ENCODE assay signal across 8 cellular contexts in genomic region chr1:119613769-119614358, GRCh38. TPM values are rescaled to one million over a fixed set of nuclear protein-coding genes. Genes with fewer than 3 reads are reported as not detected.
A peak's percentile ranks its signal among the peaks of the same experiment; 100 is the strongest.
DNase-seq lines count a peak whose midpoint lies in the region; ATAC-seq and TF ChIP-seq lines count a peak whose summit lies in the region.

No MANE protein-coding gene starts in this region.

- no peak overlapping the region for H3K4me3 ChIP-seq in dorsolateral prefrontal cortex

- POLR2A ChIA-PET in CD4-positive, alpha-beta T cell (lab: Charles Lee), result no interaction called here
- POLR2A ChIA-PET in activated CD4-positive, alpha-beta T cell treated with anti-CD3 and anti-CD28 coated beads, Interleukin-2, amount 10 ng/mL, durations not matched to agents 7 days and 5 days (lab: Charles Lee), result no interaction called here

- DNase-seq in CD4-positive, alpha-beta T cell, result peak; percentile 15 to 55 (median 32)
- DNase-seq in NCI-H526 (lab: John Stamatoyannopoulos, UW), result peak; percentile 82 to 94
- DNase-seq in activated CD4-positive, alpha-beta T cell treated with anti-CD3 and anti-CD28 coated beads, Interleukin-2, amount 10 ng/mL, durations not matched to agents 7 days and 5 days, result peak; percentile 82
- peak; percentile 62 to 90 (median 79) for DNase-seq in dorsolateral prefrontal cortex
- peak; percentile 96 for DNase-seq in medulla oblongata (ENCODE audit: extremely low spot score)
- DNase-seq in stimulated activated CD8-positive, alpha-beta memory T cell treated with anti-CD3 and anti-CD28 coated beads, Interleukin-15, amount 100 ng/mL, for 24 hours (ENCODE audit: low read depth), result peak; percentile 16

- peak; percentile 53 for TF ChIP-seq CTCF in CD4-positive, alpha-beta T cell (IDR thresholded peaks at IDR 0.05)
- TF ChIP-seq CTCF in dorsolateral prefrontal cortex (IDR thresholded peaks at IDR 0.05 in 54 of 56, conservative IDR thresholded peaks at IDR 0.05 in 2 of 56; ENCODE audit: low read depth in 1 of 56, partially characterized antibody in 56 of 56), result peak; percentile 44 to 96 (median 84)

- no peaks in the 10 kb centered on the region for H3K36me3 Mint-ChIP-seq in CD4-positive, alpha-beta T cell (ENCODE audit: low read depth)
- no peaks in the 10 kb centered on the region for H3K36me3 Mint-ChIP-seq in activated CD4-positive, alpha-beta T cell treated with anti-CD3 and anti-CD28 coated beads, Interleukin-2, amount 10 ng/mL, durations not matched to agents 7 days and 5 days (ENCODE audit: low read depth)

- no peaks in the 10 kb centered on the region for H3K9me3 Mint-ChIP-seq in CD4-positive, alpha-beta T cell
- no peaks in the 10 kb centered on the region for H3K9me3 Mint-ChIP-seq in activated CD4-positive, alpha-beta T cell treated with anti-CD3 and anti-CD28 coated beads, Interleukin-2, amount 10 ng/mL, durations not matched to agents 7 days and 5 days

- H3K9me3 ChIP-seq in CD4-positive, alpha-beta T cell (ENCODE audit: control insufficient read depth, low read length), result no peaks in the 10 kb centered on the region

- intact Hi-C loops in CD4-positive, alpha-beta T cell (cut with DNase I, micrococcal nuclease), result loop anchor here in 1 of 2 experiments (5.0 kb wide), 1 partner anchor 63 kb away; no protein-coding TSS in a partner anchor
- intact Hi-C loops in dorsolateral prefrontal cortex (cut with DNase I), result loop anchor here (2.0 to 5.0 kb wide), 2 partner anchors 49 to 63 kb away; no protein-coding TSS in a partner anchor

- no peak overlapping the region for H3K27ac Mint-ChIP-seq in CD4-positive, alpha-beta T cell
- no peak overlapping the region for H3K27ac Mint-ChIP-seq in activated CD4-positive, alpha-beta T cell treated with anti-CD3 and anti-CD28 coated beads, Interleukin-2, amount 10 ng/mL, durations not matched to agents 7 days and 5 days

- CTCF ChIA-PET in CD4-positive, alpha-beta T cell (lab: Charles Lee), result interaction anchor here (0.8 kb wide), 1 partner anchor 62 kb away, joined by 3 read pairs; no protein-coding TSS in a partner anchor
- CTCF ChIA-PET in activated CD4-positive, alpha-beta T cell treated with anti-CD3 and anti-CD28 coated beads, Interleukin-2, amount 10 ng/mL, durations not matched to agents 7 days and 5 days (lab: Charles Lee), result interaction anchor here (0.8 to 2.1 kb wide), 3 partner anchors 10 to 118 kb away, joined by 3 to 8 read pairs (median 3); no protein-coding TSS in a partner anchor

- no peaks in the 10 kb centered on the region for H3K4me1 Mint-ChIP-seq in CD4-positive, alpha-beta T cell (ENCODE audit: low read depth)
- H3K4me1 Mint-ChIP-seq in activated CD4-positive, alpha-beta T cell treated with anti-CD3 and anti-CD28 coated beads, Interleukin-2, amount 10 ng/mL, durations not matched to agents 7 days and 5 days, result no peaks in the 10 kb centered on the region

- peaks cover 5% of the 10 kb centered on the region for H3K27me3 Mint-ChIP-seq in CD4-positive, alpha-beta T cell
- H3K27me3 Mint-ChIP-seq in activated CD4-positive, alpha-beta T cell treated with anti-CD3 and anti-CD28 coated beads, Interleukin-2, amount 10 ng/mL, durations not matched to agents 7 days and 5 days, result peaks cover 4% of the 10 kb centered on the region

- H3K27ac ChIP-seq in CD4-positive, alpha-beta T cell (ENCODE audit: low read depth, low read length), result no peak overlapping the region
- H3K27ac ChIP-seq in dorsolateral prefrontal cortex, result peak overlapping the region in 1 of 59 donors; percentile 26

- ATAC-seq in CD4-positive, alpha-beta T cell (ENCODE audit: poor library complexity), result no peak
- ATAC-seq in GM19328 (IDR thresholded peaks at IDR 0.05; ENCODE audit: unreplicated experiment), result peak; percentile 93
- peak; percentile 95 for ATAC-seq in HG03378 (IDR thresholded peaks at IDR 0.05; ENCODE audit: unreplicated experiment)

- no peaks in the 10 kb centered on the region for H3K27me3 ChIP-seq in CD4-positive, alpha-beta T cell (ENCODE audit: control insufficient read depth, insufficient read depth, low read length)
- no peaks in the 10 kb centered on the region for H3K27me3 ChIP-seq in dorsolateral prefrontal cortex

- H3K4me3 Mint-ChIP-seq in CD4-positive, alpha-beta T cell, result no peak overlapping the region
- H3K4me3 Mint-ChIP-seq in activated CD4-positive, alpha-beta T cell treated with anti-CD3 and anti-CD28 coated beads, Interleukin-2, amount 10 ng/mL, durations not matched to agents 7 days and 5 days, result no peak overlapping the region

RNA-seq across cellular contexts. Expression of gene ZNF697, which starts 34.2 kb away (rescaled TPM):
- total RNA-seq in CD4-positive, alpha-beta T cell, result under 1 TPM; 0.05 to 0.06 TPM
- total RNA-seq in activated CD4-positive, alpha-beta T cell treated with anti-CD3 and anti-CD28 coated beads, Interleukin-2, amount 10 ng/mL, durations not matched to agents 7 days and 5 days, result under 1 TPM in 1 of 2 experiments, not detected in 1; 0.10 TPM
- 10 to 100 TPM in 119 of 120 experiments, 1 to 10 TPM in 1; 5.5 to 31.1 (median 20.7) TPM for total RNA-seq in dorsolateral prefrontal cortex

Comparison
In these comparisons a context has a peak if more than half of its experiments do, and no peak if none do; other contexts are left out.
1. DNase-seq: peak in every context shown above with its lines; median percentile 96 in medulla oblongata; 88 in NCI-H526; 82 in activated CD4-positive, alpha-beta T cell treated with anti-CD3 and anti-CD28 coated beads, Interleukin-2, amount 10 ng/mL, durations not matched to agents 7 days and 5 days; 79 in dorsolateral prefrontal cortex; 32 in CD4-positive, alpha-beta T cell; 16 in stimulated activated CD8-positive, alpha-beta memory T cell treated with anti-CD3 and anti-CD28 coated beads, Interleukin-15, amount 100 ng/mL, for 24 hours.
2. RNA of gene ZNF697, which starts 34.2 kb away (total RNA-seq): 5.5 to 31.1 TPM in dorsolateral prefrontal cortex; 0.10 TPM in activated CD4-positive, alpha-beta T cell treated with anti-CD3 and anti-CD28 coated beads, Interleukin-2, amount 10 ng/mL, durations not matched to agents 7 days and 5 days and 0.05 to 0.06 TPM in CD4-positive, alpha-beta T cell; every median in the first group is over 4 times any median in the second.